9 cellular contexts compared by ENCODE assay signal in genomic region chr12:48472259-48472658, GRCh38. TPM values are rescaled to one million over a fixed set of nuclear protein-coding genes. Genes with fewer than 3 reads are reported as not detected.
"Had no signal": no experiment of that assay in that cellular context is flagged by ENCODE, and none has a peak within 500 bp of the region (broad histone marks: within the 10 kb centered on the region; RNA-seq: fewer than 3 reads in every experiment).

Gene ANP32D, plus strand, starts transcription at chr12:48472559. Its CDS starts 106 bp downstream, at chr12:48472665.

- H3K27ac ChIP-seq: HL-60 had no signal

- ATAC-seq: HepG2, K562 had no signal

- DNase-seq: IMR-90, KBM-7 had no signal

- FAIRE-seq: HepG2, HTR-8/SVneo, K562 had no signal

- H3K4me3 ChIP-seq: K562 had no signal

- H3K27ac Mint-ChIP-seq: IgD-negative memory B cell had no signal

- H3K4me1 Mint-ChIP-seq: IgD-negative memory B cell had no signal

RNA-seq across cellular contexts. Expression of gene ANP32D, which starts in this region (rescaled TPM):
- total RNA-seq: HepG2, HT-29, HT1080, IMR-90, K562 had no signal
- polyA plus RNA-seq: HepG2, IgD-negative memory B cell, IMR-90, K562 had no signal
